ENCODE assay signal across 1 cellular context in the genomic region with DNA sequence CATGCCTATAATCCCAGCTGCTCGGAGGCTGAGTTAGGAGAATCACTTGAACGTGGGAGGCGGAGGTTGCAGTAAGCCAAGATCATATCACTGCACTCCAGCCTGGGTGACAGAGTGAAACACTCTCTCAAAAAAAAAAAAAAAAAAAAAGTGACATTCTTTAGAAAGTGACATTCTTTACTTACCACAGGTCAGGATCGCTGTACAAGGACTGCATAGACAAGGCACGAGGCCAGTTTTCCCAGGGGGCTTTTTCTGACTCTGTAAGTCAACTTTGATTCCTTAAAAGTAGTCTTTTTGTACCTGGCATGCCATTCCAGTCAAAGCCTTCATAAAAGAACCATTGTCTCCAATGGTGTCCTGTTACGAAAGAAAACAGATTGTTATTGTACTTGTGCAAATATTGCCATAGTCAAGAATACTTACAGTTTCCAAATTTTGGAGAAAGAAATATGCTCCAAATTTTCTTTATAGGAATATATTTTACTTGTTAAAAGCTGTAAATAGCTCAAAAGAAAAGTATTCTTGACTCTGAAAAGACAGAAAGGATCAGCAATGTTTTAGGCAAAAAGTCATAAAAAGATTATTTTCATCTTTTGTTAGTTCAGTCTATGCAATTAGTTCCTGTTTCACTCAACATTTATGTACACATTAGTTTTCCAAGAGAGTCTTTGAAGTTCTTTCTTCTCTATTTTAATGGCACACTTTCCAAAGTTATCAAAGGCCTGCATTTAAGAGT.
TF ChIP-seq lines count a peak whose summit lies in the region.

No MANE protein-coding gene starts in this region.

TF ChIP-seq in HepG2, 621 proteins besides CTCF, POLR2A, EP300 and RAD21 (continued from another document and continues in another):
- TF ChIP-seq ZNF782 (CRISPR knock-in tag; IDR thresholded peaks at IDR 0.05; ENCODE audit: borderline replicate concordance), result no peak
- no peak for TF ChIP-seq ZNF101 (CRISPR knock-in tag; IDR thresholded peaks at IDR 0.05; ENCODE audit: borderline replicate concordance, low read depth)
- TF ChIP-seq, protein P1, sequence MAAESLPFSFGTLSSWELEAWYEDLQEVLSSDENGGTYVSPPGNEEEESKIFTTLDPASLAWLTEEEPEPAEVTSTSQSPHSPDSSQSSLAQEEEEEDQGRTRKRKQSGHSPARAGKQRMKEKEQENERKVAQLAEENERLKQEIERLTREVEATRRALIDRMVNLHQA (CRISPR knock-in tag; IDR thresholded peaks at IDR 0.05), result no peak
- no peak for TF ChIP-seq NRL (CRISPR knock-in tag; IDR thresholded peaks at IDR 0.05; ENCODE audit: borderline replicate concordance)
- no peak for TF ChIP-seq ZZZ3 (CRISPR knock-in tag; IDR thresholded peaks at IDR 0.05; ENCODE audit: borderline replicate concordance)
- TF ChIP-seq ATRX (CRISPR knock-in tag; IDR thresholded peaks at IDR 0.05; ENCODE audit: borderline replicate concordance), result no peak
- TF ChIP-seq TARDBP (CRISPR knock-in tag; IDR thresholded peaks at IDR 0.05), result no peak
- no peak for TF ChIP-seq ZNF749 (CRISPR knock-in tag; IDR thresholded peaks at IDR 0.05; ENCODE audit: borderline replicate concordance)
- no peak; the same call in 1 of the 2 replicates for TF ChIP-seq YEATS4 (CRISPR knock-in tag; IDR thresholded peaks at IDR 0.05; ENCODE audit: borderline replicate concordance)
- no peak for TF ChIP-seq ONECUT2 (CRISPR knock-in tag; IDR thresholded peaks at IDR 0.05)
- 0 out of 2 replicates have a peak, but pooled peaks have one; percentile 48 for TF ChIP-seq HDAC2 (CRISPR knock-in tag; IDR thresholded peaks at IDR 0.05)
- no peak for TF ChIP-seq KDM2A (CRISPR knock-in tag; IDR thresholded peaks at IDR 0.05; ENCODE audit: borderline replicate concordance, low read depth)
- TF ChIP-seq TSC22D2 (CRISPR knock-in tag; IDR thresholded peaks at IDR 0.05; ENCODE audit: borderline replicate concordance), result no peak
- TF ChIP-seq ZNF614 (CRISPR knock-in tag; IDR thresholded peaks at IDR 0.05; ENCODE audit: borderline replicate concordance), result peak; percentile 19; the same call in 1 of the 2 replicates
- 0 out of 2 replicates have a peak, but pooled peaks have one; percentile 36 for TF ChIP-seq ARNT2 (CRISPR knock-in tag; IDR thresholded peaks at IDR 0.05; ENCODE audit: low read depth)
- no peak for TF ChIP-seq ZSCAN31 (CRISPR knock-in tag; IDR thresholded peaks at IDR 0.05; ENCODE audit: low read depth)
- no peak for TF ChIP-seq PAX8 (CRISPR knock-in tag; IDR thresholded peaks at IDR 0.05; ENCODE audit: borderline replicate concordance)
- TF ChIP-seq SNAI1 (CRISPR knock-in tag; IDR thresholded peaks at IDR 0.05; ENCODE audit: borderline replicate concordance), result no peak
- TF ChIP-seq, protein P2, sequence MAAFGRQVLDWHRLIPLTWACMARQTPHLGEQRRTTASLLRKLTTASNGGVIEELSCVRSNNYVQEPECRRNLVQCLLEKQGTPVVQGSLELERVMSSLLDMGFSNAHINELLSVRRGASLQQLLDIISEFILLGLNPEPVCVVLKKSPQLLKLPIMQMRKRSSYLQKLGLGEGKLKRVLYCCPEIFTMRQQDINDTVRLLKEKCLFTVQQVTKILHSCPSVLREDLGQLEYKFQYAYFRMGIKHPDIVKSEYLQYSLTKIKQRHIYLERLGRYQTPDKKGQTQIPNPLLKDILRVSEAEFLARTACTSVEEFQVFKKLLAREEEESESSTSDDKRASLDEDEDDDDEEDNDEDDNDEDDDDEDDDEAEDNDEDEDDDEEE (CRISPR knock-in tag; IDR thresholded peaks at IDR 0.05), result no peak
- no peak for TF ChIP-seq SMAD3 (CRISPR knock-in tag; IDR thresholded peaks at IDR 0.05)
- TF ChIP-seq, protein P3, sequence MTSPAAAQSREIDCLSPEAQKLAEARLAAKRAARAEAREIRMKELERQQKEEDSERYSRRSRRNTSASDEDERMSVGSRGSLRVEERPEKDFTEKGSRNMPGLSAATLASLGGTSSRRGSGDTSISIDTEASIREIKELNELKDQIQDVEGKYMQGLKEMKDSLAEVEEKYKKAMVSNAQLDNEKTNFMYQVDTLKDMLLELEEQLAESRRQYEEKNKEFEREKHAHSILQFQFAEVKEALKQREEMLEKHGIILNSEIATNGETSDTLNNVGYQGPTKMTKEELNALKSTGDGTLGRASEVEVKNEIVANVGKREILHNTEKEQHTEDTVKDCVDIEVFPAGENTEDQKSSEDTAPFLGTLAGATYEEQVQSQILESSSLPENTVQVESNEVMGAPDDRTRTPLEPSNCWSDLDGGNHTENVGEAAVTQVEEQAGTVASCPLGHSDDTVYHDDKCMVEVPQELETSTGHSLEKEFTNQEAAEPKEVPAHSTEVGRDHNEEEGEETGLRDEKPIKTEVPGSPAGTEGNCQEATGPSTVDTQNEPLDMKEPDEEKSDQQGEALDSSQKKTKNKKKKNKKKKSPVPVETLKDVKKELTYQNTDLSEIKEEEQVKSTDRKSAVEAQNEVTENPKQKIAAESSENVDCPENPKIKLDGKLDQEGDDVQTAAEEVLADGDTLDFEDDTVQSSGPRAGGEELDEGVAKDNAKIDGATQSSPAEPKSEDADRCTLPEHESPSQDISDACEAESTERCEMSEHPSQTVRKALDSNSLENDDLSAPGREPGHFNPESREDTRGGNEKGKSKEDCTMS (CRISPR knock-in tag; conservative IDR thresholded peaks at IDR 0.05), result no peak
- TF ChIP-seq, protein P4, sequence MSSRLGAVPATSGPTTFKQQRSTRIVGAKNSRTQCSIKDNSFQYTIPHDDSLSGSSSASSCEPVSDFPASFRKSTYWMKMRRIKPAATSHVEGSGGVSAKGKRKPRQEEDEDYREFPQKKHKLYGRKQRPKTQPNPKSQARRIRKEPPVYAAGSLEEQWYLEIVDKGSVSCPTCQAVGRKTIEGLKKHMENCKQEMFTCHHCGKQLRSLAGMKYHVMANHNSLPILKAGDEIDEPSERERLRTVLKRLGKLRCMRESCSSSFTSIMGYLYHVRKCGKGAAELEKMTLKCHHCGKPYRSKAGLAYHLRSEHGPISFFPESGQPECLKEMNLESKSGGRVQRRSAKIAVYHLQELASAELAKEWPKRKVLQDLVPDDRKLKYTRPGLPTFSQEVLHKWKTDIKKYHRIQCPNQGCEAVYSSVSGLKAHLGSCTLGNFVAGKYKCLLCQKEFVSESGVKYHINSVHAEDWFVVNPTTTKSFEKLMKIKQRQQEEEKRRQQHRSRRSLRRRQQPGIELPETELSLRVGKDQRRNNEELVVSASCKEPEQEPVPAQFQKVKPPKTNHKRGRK (CRISPR knock-in tag; IDR thresholded peaks at IDR 0.05), result no peak
- no peak for TF ChIP-seq YY1 (IDR thresholded peaks at IDR 0.05; ENCODE audit: insufficient read depth, insufficient replicate concordance, low read depth, low read length)
- peak; percentile 90 for TF ChIP-seq NCOA2 (CRISPR knock-in tag; IDR thresholded peaks at IDR 0.05)
- TF ChIP-seq MED1 (CRISPR knock-in tag; IDR thresholded peaks at IDR 0.05), result peak; percentile 60
- TF ChIP-seq CHD4 (IDR thresholded peaks at IDR 0.05; ENCODE audit: borderline replicate concordance, low read length), result peak; percentile 86; the same call in 1 of the 2 replicates
- TF ChIP-seq MNT (IDR thresholded peaks at IDR 0.05), result no peak
- TF ChIP-seq SIX1 (CRISPR knock-in tag; IDR thresholded peaks at IDR 0.05; ENCODE audit: borderline replicate concordance), result peak; percentile 94; the same call in 1 of the 2 replicates
- no peak for TF ChIP-seq ATF7 (IDR thresholded peaks at IDR 0.05)
- no peak for TF ChIP-seq ATF7 (CRISPR knock-in tag; IDR thresholded peaks at IDR 0.05)
- TF ChIP-seq HOXA5 (CRISPR knock-in tag; IDR thresholded peaks at IDR 0.05), result no peak
- peak; percentile 92 for TF ChIP-seq ISL2 (CRISPR knock-in tag; IDR thresholded peaks at IDR 0.05)
- TF ChIP-seq KAT2B (IDR thresholded peaks at IDR 0.05; ENCODE audit: borderline replicate concordance, low read depth, low read length), result no peak
- TF ChIP-seq, protein P5, sequence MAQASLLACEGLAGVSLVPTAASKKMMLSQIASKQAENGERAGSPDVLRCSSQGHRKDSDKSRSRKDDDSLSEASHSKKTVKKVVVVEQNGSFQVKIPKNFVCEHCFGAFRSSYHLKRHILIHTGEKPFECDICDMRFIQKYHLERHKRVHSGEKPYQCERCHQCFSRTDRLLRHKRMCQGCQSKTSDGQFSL (CRISPR knock-in tag; IDR thresholded peaks at IDR 0.05), result no peak
- no peak for TF ChIP-seq SOX6 (IDR thresholded peaks at IDR 0.05)
- TF ChIP-seq SOX6 (CRISPR knock-in tag; IDR thresholded peaks at IDR 0.05), result peak; percentile 98
- TF ChIP-seq ZNF256 (CRISPR knock-in tag; conservative IDR thresholded peaks at IDR 0.05), result no peak
- peak; percentile 60 for TF ChIP-seq HNF4A (CRISPR knock-in tag; IDR thresholded peaks at IDR 0.05)
- TF ChIP-seq, protein P6, sequence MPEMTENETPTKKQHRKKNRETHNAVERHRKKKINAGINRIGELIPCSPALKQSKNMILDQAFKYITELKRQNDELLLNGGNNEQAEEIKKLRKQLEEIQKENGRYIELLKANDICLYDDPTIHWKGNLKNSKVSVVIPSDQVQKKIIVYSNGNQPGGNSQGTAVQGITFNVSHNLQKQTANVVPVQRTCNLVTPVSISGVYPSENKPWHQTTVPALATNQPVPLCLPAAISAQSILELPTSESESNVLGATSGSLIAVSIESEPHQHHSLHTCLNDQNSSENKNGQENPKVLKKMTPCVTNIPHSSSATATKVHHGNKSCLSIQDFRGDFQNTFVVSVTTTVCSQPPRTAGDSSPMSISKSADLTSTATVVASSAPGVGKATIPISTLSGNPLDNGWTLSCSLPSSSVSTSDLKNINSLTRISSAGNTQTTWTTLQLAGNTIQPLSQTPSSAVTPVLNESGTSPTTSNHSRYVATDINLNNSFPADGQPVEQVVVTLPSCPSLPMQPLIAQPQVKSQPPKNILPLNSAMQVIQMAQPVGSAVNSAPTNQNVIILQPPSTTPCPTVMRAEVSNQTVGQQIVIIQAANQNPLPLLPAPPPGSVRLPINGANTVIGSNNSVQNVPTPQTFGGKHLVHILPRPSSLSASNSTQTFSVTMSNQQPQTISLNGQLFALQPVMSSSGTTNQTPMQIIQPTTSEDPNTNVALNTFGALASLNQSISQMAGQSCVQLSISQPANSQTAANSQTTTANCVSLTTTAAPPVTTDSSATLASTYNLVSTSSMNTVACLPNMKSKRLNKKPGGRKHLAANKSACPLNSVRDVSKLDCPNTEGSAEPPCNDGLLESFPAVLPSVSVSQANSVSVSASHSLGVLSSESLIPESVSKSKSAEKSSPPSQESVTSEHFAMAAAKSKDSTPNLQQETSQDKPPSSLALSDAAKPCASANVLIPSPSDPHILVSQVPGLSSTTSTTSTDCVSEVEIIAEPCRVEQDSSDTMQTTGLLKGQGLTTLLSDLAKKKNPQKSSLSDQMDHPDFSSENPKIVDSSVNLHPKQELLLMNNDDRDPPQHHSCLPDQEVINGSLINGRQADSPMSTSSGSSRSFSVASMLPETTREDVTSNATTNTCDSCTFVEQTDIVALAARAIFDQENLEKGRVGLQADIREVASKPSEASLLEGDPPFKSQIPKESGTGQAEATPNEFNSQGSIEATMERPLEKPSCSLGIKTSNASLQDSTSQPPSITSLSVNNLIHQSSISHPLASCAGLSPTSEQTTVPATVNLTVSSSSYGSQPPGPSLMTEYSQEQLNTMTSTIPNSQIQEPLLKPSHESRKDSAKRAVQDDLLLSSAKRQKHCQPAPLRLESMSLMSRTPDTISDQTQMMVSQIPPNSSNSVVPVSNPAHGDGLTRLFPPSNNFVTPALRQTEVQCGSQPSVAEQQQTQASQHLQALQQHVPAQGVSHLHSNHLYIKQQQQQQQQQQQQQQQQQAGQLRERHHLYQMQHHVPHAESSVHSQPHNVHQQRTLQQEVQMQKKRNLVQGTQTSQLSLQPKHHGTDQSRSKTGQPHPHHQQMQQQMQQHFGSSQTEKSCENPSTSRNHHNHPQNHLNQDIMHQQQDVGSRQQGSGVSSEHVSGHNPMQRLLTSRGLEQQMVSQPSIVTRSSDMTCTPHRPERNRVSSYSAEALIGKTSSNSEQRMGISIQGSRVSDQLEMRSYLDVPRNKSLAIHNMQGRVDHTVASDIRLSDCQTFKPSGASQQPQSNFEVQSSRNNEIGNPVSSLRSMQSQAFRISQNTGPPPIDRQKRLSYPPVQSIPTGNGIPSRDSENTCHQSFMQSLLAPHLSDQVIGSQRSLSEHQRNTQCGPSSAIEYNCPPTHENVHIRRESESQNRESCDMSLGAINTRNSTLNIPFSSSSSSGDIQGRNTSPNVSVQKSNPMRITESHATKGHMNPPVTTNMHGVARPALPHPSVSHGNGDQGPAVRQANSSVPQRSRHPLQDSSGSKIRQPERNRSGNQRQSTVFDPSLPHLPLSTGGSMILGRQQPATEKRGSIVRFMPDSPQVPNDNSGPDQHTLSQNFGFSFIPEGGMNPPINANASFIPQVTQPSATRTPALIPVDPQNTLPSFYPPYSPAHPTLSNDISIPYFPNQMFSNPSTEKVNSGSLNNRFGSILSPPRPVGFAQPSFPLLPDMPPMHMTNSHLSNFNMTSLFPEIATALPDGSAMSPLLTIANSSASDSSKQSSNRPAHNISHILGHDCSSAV (CRISPR knock-in tag; IDR thresholded peaks at IDR 0.05; ENCODE audit: borderline replicate concordance), result no peak
- TF ChIP-seq FOSL2 (CRISPR knock-in tag; IDR thresholded peaks at IDR 0.05), result no peak; the same call in 1 of the 2 replicates
- TF ChIP-seq, protein P7, sequence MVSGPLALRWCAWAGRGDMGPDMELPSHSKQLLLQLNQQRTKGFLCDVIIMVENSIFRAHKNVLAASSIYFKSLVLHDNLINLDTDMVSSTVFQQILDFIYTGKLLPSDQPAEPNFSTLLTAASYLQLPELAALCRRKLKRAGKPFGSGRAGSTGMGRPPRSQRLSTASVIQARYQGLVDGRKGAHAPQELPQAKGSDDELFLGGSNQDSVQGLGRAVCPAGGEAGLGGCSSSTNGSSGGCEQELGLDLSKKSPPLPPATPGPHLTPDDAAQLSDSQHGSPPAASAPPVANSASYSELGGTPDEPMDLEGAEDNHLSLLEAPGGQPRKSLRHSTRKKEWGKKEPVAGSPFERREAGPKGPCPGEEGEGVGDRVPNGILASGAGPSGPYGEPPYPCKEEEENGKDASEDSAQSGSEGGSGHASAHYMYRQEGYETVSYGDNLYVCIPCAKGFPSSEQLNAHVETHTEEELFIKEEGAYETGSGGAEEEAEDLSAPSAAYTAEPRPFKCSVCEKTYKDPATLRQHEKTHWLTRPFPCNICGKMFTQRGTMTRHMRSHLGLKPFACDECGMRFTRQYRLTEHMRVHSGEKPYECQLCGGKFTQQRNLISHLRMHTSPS (CRISPR knock-in tag; IDR thresholded peaks at IDR 0.05; ENCODE audit: low read depth), result no peak
